9 cellular contexts compared by ENCODE assay signal in genomic region chr3:153164009-153164550, GRCh38. TPM values are rescaled to one million over a fixed set of nuclear protein-coding genes. Genes with fewer than 3 reads are reported as not detected.
DNase-seq lines count a peak whose midpoint lies in the region; ATAC-seq and TF ChIP-seq lines count a peak whose summit lies in the region.
"Had no signal": no experiment of that assay in that cellular context is flagged by ENCODE, and none has a peak within 500 bp of the region (broad histone marks: within the 10 kb centered on the region; RNA-seq: fewer than 3 reads in every experiment).

No MANE protein-coding gene starts in this region.

- peak overlapping the region; percentile 87 for H3K4me2 ChIP-seq in fibroblast of lung (ENCODE audit: extremely low read depth, insufficient read depth, low read length)

- no peaks in the 10 kb centered on the region for H4K20me1 ChIP-seq in fibroblast of lung (ENCODE audit: control insufficient read depth, extremely low read depth, insufficient read depth, low read length)

- WGBS in psoas muscle, 3 donors, result 20 to 32% (median 27%) methylated on average over 3 of the region's 3 CpGs

- H3K4me3 ChIP-seq in GM08714 (ENCODE audit: low read length) (peak overlapping the region; percentile 80), RWPE2 (ENCODE audit: severe bottlenecking) (peak overlapping the region; percentile 63), fibroblast of lung (replicated peaks in 1 of 4; ENCODE audit: control extremely low read depth in 1 of 4, insufficient read depth in 1 of 4, low read depth in 3 of 4, low read length in 4 of 4) (peak overlapping the region; percentile 62 to 97 (median 95)), psoas muscle (peak overlapping the region; percentile 91)

- H3K27ac ChIP-seq in RWPE2 (ENCODE audit: poor library complexity, severe bottlenecking) (peak overlapping the region; percentile 95), fibroblast of lung (ENCODE audit: insufficient read depth, low read length) (peak overlapping the region; percentile 72), psoas muscle (no peak overlapping the region)

- H3K79me2 ChIP-seq in fibroblast of lung (ENCODE audit: control insufficient read depth, insufficient read depth, low read length), result peaks cover 60% of the 10 kb centered on the region

- H3K27me3 ChIP-seq in RWPE2 (ENCODE audit: insufficient read depth, poor library complexity, severe bottlenecking) (no peaks in the 10 kb centered on the region), fibroblast of lung (ENCODE audit: control insufficient read depth, insufficient read depth, low read length) (no peaks in the 10 kb centered on the region), psoas muscle (ENCODE audit: insufficient read depth in 3 of 3, low read length in 2 of 3) (no peaks in the 10 kb centered on the region)

- peak overlapping the region; percentile 40 for H3K9ac ChIP-seq in fibroblast of lung (ENCODE audit: insufficient read depth, low read length)

- no peak for TF ChIP-seq CTCF in RWPE2 (IDR thresholded peaks at IDR 0.05; ENCODE audit: poor library complexity, severe bottlenecking)
- no peak for TF ChIP-seq CTCF in fibroblast of lung (conservative IDR thresholded peaks at IDR 0.05 in 1 of 2, IDR thresholded peaks at IDR 0.05 in 1 of 2; ENCODE audit: low read depth in 1 of 2, low read length in 2 of 2)
- TF ChIP-seq CTCF in psoas muscle (IDR thresholded peaks at IDR 0.05), result no peak

- intact Hi-C loops in psoas muscle (cut with DNase I), result no loop called here

- no peak overlapping the region for H2AFZ ChIP-seq in fibroblast of lung (ENCODE audit: low read length)

- no peaks in the 10 kb centered on the region for H3K9me3 ChIP-seq in RWPE2 (ENCODE audit: severe bottlenecking)
- no peaks in the 10 kb centered on the region for H3K9me3 ChIP-seq in fibroblast of lung (ENCODE audit: control insufficient read depth, insufficient read depth, low read depth, low read length)
- no peaks in the 10 kb centered on the region for H3K9me3 ChIP-seq in psoas muscle

- H3K4me1 ChIP-seq in RWPE2 (ENCODE audit: insufficient read depth, poor library complexity, severe bottlenecking) (peaks cover 30% of the 10 kb centered on the region), fibroblast of lung (ENCODE audit: control insufficient read depth, extremely low read depth, insufficient read depth, low read length) (peaks cover 2% of the 10 kb centered on the region), psoas muscle (peaks cover 15% of the 10 kb centered on the region)

- DNase-seq in RWPE2 (ENCODE audit: low spot score), result no peak
- DNase-seq in fibroblast of lung (ENCODE audit: low read depth in 2 of 2), result no peak
- no peak for DNase-seq in psoas muscle
- DNase-seq in NCI-H748 treated with DMSO at 0.1 percent for 48 hours (lab: John Stamatoyannopoulos, UW), result no peak
- DNase-seq in stimulated activated CD4-positive, alpha-beta T cell treated with anti-CD3 and anti-CD28 coated beads, Interleukin-4, amount 100 ng/mL, for 4 hours, result no peak
- no peak for DNase-seq in NCI-H510A treated with DMSO at 0.1 percent for 48 hours (lab: John Stamatoyannopoulos, UW)
- DNase-seq in NCI-H1436 treated with DMSO at 0.1 percent for 48 hours (lab: John Stamatoyannopoulos, UW), result no peak
- DNase-seq: stimulated activated CD4-positive, alpha-beta T cell treated with anti-CD3 and anti-CD28 coated beads, Interleukin-12 subunit alpha, Interleukin-12 subunit beta, amount 100 ng/mL, for 4 hours had no signal

- ATAC-seq in RWPE2 (ENCODE audit: low read depth) (no peak), psoas muscle (no peak)

- H3K36me3 ChIP-seq in RWPE2 (ENCODE audit: low read depth), result peaks cover 43% of the 10 kb centered on the region
- no peaks in the 10 kb centered on the region for H3K36me3 ChIP-seq in fibroblast of lung (ENCODE audit: control insufficient read depth, insufficient read depth, low read length)
- no peaks in the 10 kb centered on the region for H3K36me3 ChIP-seq in psoas muscle (ENCODE audit: insufficient read depth in 1 of 2, low read depth in 1 of 2)

RNA-seq across cellular contexts. Expression of gene RAP2B, which starts 2.1 kb away (rescaled TPM):
- total RNA-seq in fibroblast of lung, result 24.4 and 27.1 TPM in 2 replicates
- polyA plus RNA-seq in fibroblast of lung, result 8.7 and 10.5 TPM in 2 replicates
- 10.1 and 13.5 TPM in 2 replicates for polyA plus RNA-seq in fibroblast of lung (2012)
- 6.4 and 7.7 TPM in 2 replicates for polyA minus RNA-seq in fibroblast of lung (ENCODE audit: low replicate concordance)
- 1 to 10 TPM; 1.8 to 3.2 (median 2.7) TPM for total RNA-seq in psoas muscle
- polyA plus RNA-seq in psoas muscle, result 1 to 10 TPM in 2 of 3 donors, under 1 TPM in 1; 0.49 to 1.5 (median 1.4) TPM
